ENCODE assay signal across 21 cellular contexts in the genomic region with DNA sequence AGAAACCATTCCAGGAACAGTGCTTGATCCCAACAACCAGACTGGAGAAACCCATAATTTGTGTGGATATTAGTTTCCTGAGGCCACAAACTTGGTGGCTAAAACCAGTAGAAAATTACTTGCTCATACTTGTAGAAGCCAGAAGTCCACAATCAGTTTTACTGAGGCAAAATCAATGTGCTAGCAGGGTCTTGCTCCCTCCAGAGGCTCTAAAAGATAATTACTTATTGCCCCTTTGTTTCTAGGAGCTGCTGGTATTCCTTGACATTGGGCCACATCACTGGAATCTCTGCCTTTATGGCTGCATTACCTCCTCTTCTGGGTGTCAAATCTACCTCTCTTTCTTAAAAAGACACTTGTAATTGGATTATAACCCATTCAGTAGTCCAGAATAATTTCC.
DNase-seq lines count a peak whose midpoint lies in the region; ATAC-seq, FAIRE-seq and TF ChIP-seq lines count a peak whose summit lies in the region.
"Had no signal": no experiment of that assay in that cellular context is flagged by ENCODE, and none has a peak within 500 bp of the region (broad histone marks: within the 10 kb centered on the region; RNA-seq: fewer than 3 reads in every experiment).

No MANE protein-coding gene starts in this region.

- H3F3A ChIP-seq in neural progenitor cell (ENCODE audit: low read depth) = no peaks in the 10 kb centered on the region

- POLR2A ChIA-PET in HepG2 (lab: Yijun Ruan, JAX) = no interaction called here
- POLR2A ChIA-PET in Panc1 (lab: Charles Lee) = no interaction called here

- TF ChIP-seq POLR2A in HepG2 (IDR thresholded peaks at IDR 0.05; ENCODE audit: insufficient read depth in 1 of 2, low read depth in 2 of 2, low read length in 2 of 2) (no peak), right lobe of liver (IDR thresholded peaks at IDR 0.05) (no peak)

- in situ Hi-C loops in HepG2 (cut with HindIII; ENCODE audit: extremely low pct_ligation_motif_present, low pct_unique_long_range_greater_than_20kb) = no loop called here
- in situ Hi-C loops in Panc1 (cut with HindIII; ENCODE audit: low pct_unique_long_range_greater_than_20kb, low sequenced_read_pairs) = no loop called here

- H3K27me3 Mint-ChIP-seq in endodermal cell (ENCODE audit: insufficient read depth) = no peaks in the 10 kb centered on the region
- H3K27me3 Mint-ChIP-seq in neural progenitor cell (ENCODE audit: insufficient read depth, low read depth) = peaks cover 3% of the 10 kb centered on the region
- H3K27me3 Mint-ChIP-seq: CD8-positive, alpha-beta memory T cell had no signal

- H3K4me1 ChIP-seq in HepG2 (ENCODE audit: insufficient read depth, low read length) = no peaks in the 10 kb centered on the region
- H3K4me1 ChIP-seq in right lobe of liver = no peaks in the 10 kb centered on the region
- no peaks in the 10 kb centered on the region for H3K4me1 ChIP-seq in Panc1 (ENCODE audit: control insufficient read depth, insufficient read depth, low read length)
- H3K4me1 ChIP-seq in endodermal cell (ENCODE audit: control insufficient read depth, insufficient read depth, low read length) = no peaks in the 10 kb centered on the region
- H3K4me1 ChIP-seq in neural progenitor cell = no peaks in the 10 kb centered on the region

- TF ChIP-seq RAD21 in HepG2 (CRISPR knock-in tag; IDR thresholded peaks at IDR 0.05) = no peak

- DNase-seq in HepG2 (ENCODE audit: low spot score) (peak; percentile 3), right lobe of liver (no peak), Panc1 (ENCODE audit: low read depth, low spot score) (no peak), endodermal cell (no peak), neural progenitor cell (ENCODE audit: low spot score) (no peak)
- DNase-seq in central memory CD4-positive, alpha-beta T cell = no peak
- DNase-seq: 8988T; CD8-positive, alpha-beta memory T cell; HCEC 1CT; MM.1S; NCI-H1694; NCI-H2081; NCI-H2171 treated with DMSO at 0.1 percent for 48 hours; NCI-H526; OCI-M1; Right ventricle myocardium superior had no signal

- no peaks in the 10 kb centered on the region for H3K9me3 ChIP-seq in HepG2 (ENCODE audit: low read length)
- no peaks in the 10 kb centered on the region for H3K9me3 ChIP-seq in right lobe of liver
- no peaks in the 10 kb centered on the region for H3K9me3 ChIP-seq in Panc1 (ENCODE audit: control insufficient read depth, insufficient read depth, low read depth, low read length)
- no peaks in the 10 kb centered on the region for H3K9me3 ChIP-seq in endodermal cell (ENCODE audit: control insufficient read depth, low read length)
- no peaks in the 10 kb centered on the region for H3K9me3 ChIP-seq in neural progenitor cell (ENCODE audit: low read depth)

- no peak overlapping the region for H2AFZ ChIP-seq in HepG2 (ENCODE audit: low read length)
- no peak overlapping the region for H2AFZ ChIP-seq in neural progenitor cell (replicated peaks)

- no peak overlapping the region for H3K27ac ChIP-seq in HepG2 (ENCODE audit: extremely low read length, insufficient read depth, low read length)
- H3K27ac ChIP-seq in right lobe of liver = no peak overlapping the region
- H3K27ac ChIP-seq in Panc1 (ENCODE audit: low read length) = no peak overlapping the region
- H3K27ac ChIP-seq in endodermal cell (ENCODE audit: low read depth, low read length) = no peak overlapping the region
- no peak overlapping the region for H3K27ac ChIP-seq in neural progenitor cell
- H3K27ac ChIP-seq: C4-2B had no signal

- H3K36me3 Mint-ChIP-seq in endodermal cell (ENCODE audit: low read depth) = peaks cover 21% of the 10 kb centered on the region
- H3K36me3 Mint-ChIP-seq in neural progenitor cell = peaks cover 10% of the 10 kb centered on the region

- H3K9me3 Mint-ChIP-seq in endodermal cell (no peaks in the 10 kb centered on the region), neural progenitor cell (no peaks in the 10 kb centered on the region)
- H3K9me3 Mint-ChIP-seq: CD8-positive, alpha-beta memory T cell had no signal

- H3K27ac Mint-ChIP-seq in endodermal cell (no peak overlapping the region), neural progenitor cell (no peak overlapping the region)

- H4K20me1 ChIP-seq in HepG2 (ENCODE audit: insufficient read depth, low read length) = no peaks in the 10 kb centered on the region
- H4K20me1 ChIP-seq in neural progenitor cell (ENCODE audit: low read depth) = no peaks in the 10 kb centered on the region

- H3K36me3 ChIP-seq in HepG2 (replicated peaks in 1 of 2; ENCODE audit: control insufficient read depth in 1 of 2, insufficient read depth in 2 of 2, low read length in 2 of 2) = peaks cover 0 to 10% of the 10 kb centered on the region in 2 experiments; a peak in 2 of 5 replicates
- peaks cover 0 to 4% (median 0%) of the 10 kb centered on the region in 4 donors for H3K36me3 ChIP-seq in right lobe of liver
- H3K36me3 ChIP-seq in Panc1 (ENCODE audit: control insufficient read depth, insufficient read depth, low read length) = peaks cover 33% of the 10 kb centered on the region
- peaks cover 44% of the 10 kb centered on the region for H3K36me3 ChIP-seq in endodermal cell (ENCODE audit: control insufficient read depth, insufficient read depth, low read length)
- no peaks in the 10 kb centered on the region for H3K36me3 ChIP-seq in neural progenitor cell

- TF ChIP-seq EP300 in HepG2 (IDR thresholded peaks at IDR 0.05; ENCODE audit: low read depth in 2 of 2, low read length in 2 of 2) = no peak
- TF ChIP-seq EP300 in HepG2 (CRISPR knock-in tag; IDR thresholded peaks at IDR 0.05; ENCODE audit: borderline replicate concordance) = no peak

- intact Hi-C loops in HepG2 (cut with micrococcal nuclease; ENCODE audit: unreplicated experiment) = loop anchor here (5.0 kb wide), 1 partner anchor 509 kb away; no protein-coding TSS in a partner anchor
- intact Hi-C loops in right lobe of liver (cut with DNase I) = no loop called here
- intact Hi-C loops in Panc1 (cut with micrococcal nuclease; ENCODE audit: unreplicated experiment) = no loop called here

- peak; percentile 59 for ATAC-seq in HepG2
- ATAC-seq in right lobe of liver = no peak
- ATAC-seq in Panc1 = no peak
- ATAC-seq in GM18868 (IDR thresholded peaks at IDR 0.05; ENCODE audit: unreplicated experiment) = no peak
- ATAC-seq in HG02885 (IDR thresholded peaks at IDR 0.05; ENCODE audit: poor library complexity, unreplicated experiment) = no peak
- ATAC-seq: GM12878 had no signal

- H3K4me3 Mint-ChIP-seq in endodermal cell (no peak overlapping the region), neural progenitor cell (no peak overlapping the region)
- H3K4me3 Mint-ChIP-seq: CD8-positive, alpha-beta memory T cell had no signal

- H3K9ac ChIP-seq in HepG2 (ENCODE audit: insufficient read depth, low read depth, low read length) (no peak overlapping the region), endodermal cell (ENCODE audit: extremely low read depth, low read length, poor library complexity, severe bottlenecking) (no peak overlapping the region), neural progenitor cell (no peak overlapping the region)

- no peaks in the 10 kb centered on the region for H3K27me3 ChIP-seq in HepG2 (ENCODE audit: control insufficient read depth in 1 of 2, insufficient read depth in 2 of 2, low read length in 2 of 2)
- H3K27me3 ChIP-seq in right lobe of liver = no peaks in the 10 kb centered on the region
- no peaks in the 10 kb centered on the region for H3K27me3 ChIP-seq in Panc1 (ENCODE audit: control insufficient read depth, insufficient read depth, low read length)
- no peaks in the 10 kb centered on the region for H3K27me3 ChIP-seq in endodermal cell (ENCODE audit: control insufficient read depth, insufficient read depth, low read length, poor library complexity, severe bottlenecking)
- H3K27me3 ChIP-seq in neural progenitor cell = no peaks in the 10 kb centered on the region

- BruUV-seq in HepG2 (replicated peaks; lab: Mats Ljungman, UMichigan) = no TSS peak
- BruUV-seq in Panc1 (replicated peaks; lab: Mats Ljungman, UMichigan) = no TSS peak

- no peaks in the 10 kb centered on the region for H3K4me1 Mint-ChIP-seq in endodermal cell
- no peaks in the 10 kb centered on the region for H3K4me1 Mint-ChIP-seq in neural progenitor cell
- H3K4me1 Mint-ChIP-seq: CD8-positive, alpha-beta memory T cell had no signal

- no peaks in the 10 kb centered on the region for H3K79me2 ChIP-seq in HepG2 (ENCODE audit: insufficient read depth, low read length)
- no peaks in the 10 kb centered on the region for H3K79me2 ChIP-seq in neural progenitor cell (ENCODE audit: low read depth)

- H3K4me3 ChIP-seq in HepG2 (replicated peaks in 1 of 3; ENCODE audit: insufficient read depth in 1 of 3, low read depth in 2 of 3, low read length in 3 of 3) (no peak overlapping the region), right lobe of liver (no peak overlapping the region), Panc1 (ENCODE audit: low read depth in 2 of 2, low read length in 2 of 2) (no peak overlapping the region), endodermal cell (ENCODE audit: low read length) (no peak overlapping the region), neural progenitor cell (no peak overlapping the region)
- H3K4me3 ChIP-seq: GM12878 had no signal

- FAIRE-seq in HepG2 (lab: Jason Lieb, UNC) = no peak
- FAIRE-seq: D721Med, GM12878 had no signal

- TF ChIP-seq CTCF in HepG2 (CRISPR knock-in tag; IDR thresholded peaks at IDR 0.05) = no peak
- TF ChIP-seq CTCF in right lobe of liver (IDR thresholded peaks at IDR 0.05) = no peak
- 0 out of 2 replicates have a peak, but pooled peaks have one; percentile 14 for TF ChIP-seq CTCF in Panc1 (IDR thresholded peaks at IDR 0.05)
- peak; percentile 60 for TF ChIP-seq CTCF in endodermal cell (conservative IDR thresholded peaks at IDR 0.05)
- TF ChIP-seq CTCF in neural progenitor cell (IDR thresholded peaks at IDR 0.05) = peak; percentile 14

- CTCF ChIA-PET in HepG2 (lab: Yijun Ruan, JAX; ENCODE audit: low intra/inter-chr PET ratio, low total read pairs) = no interaction called here
- CTCF ChIA-PET in Panc1 (lab: Charles Lee) = no interaction called here

- H3K4me2 ChIP-seq in HepG2 (ENCODE audit: low read depth, low read length) = no peak overlapping the region
- H3K4me2 ChIP-seq in neural progenitor cell = no peak overlapping the region

TF ChIP-seq in HepG2, 621 proteins besides CTCF, POLR2A, EP300 and RAD21:
- TF ChIP-seq ZNF335 (CRISPR knock-in tag; IDR thresholded peaks at IDR 0.05) = no peak
- TF ChIP-seq ZFYVE20 (CRISPR knock-in tag; IDR thresholded peaks at IDR 0.05; ENCODE audit: borderline replicate concordance, low read depth) = no peak
- TF ChIP-seq ZNF878 (CRISPR knock-in tag; IDR thresholded peaks at IDR 0.05) = no peak
- peak; percentile 37 for TF ChIP-seq STAG1 (CRISPR knock-in tag; IDR thresholded peaks at IDR 0.05)

Comparison
In these comparisons a context has a peak if more than half of its experiments do, and no peak if none do; other contexts are left out.
1. CTCF ChIP-seq: peak in Panc1 (single experiment), endodermal cell (single experiment) and neural progenitor cell (single experiment); none in HepG2 (single experiment) and right lobe of liver (0 of 4).